In genomic region chr2:134609924-134610498, GRCh38 we compare ENCODE assay signal across 25 cellular contexts.
"Had no signal": no experiment of that assay in that cellular context is flagged by ENCODE, and none has a peak within 500 bp of the region (broad histone marks: within the 10 kb centered on the region; RNA-seq: fewer than 3 reads in every experiment).

No MANE protein-coding gene starts in this region.

- H3K4me1 ChIP-seq: heart left ventricle, left lung, lower lobe of right lung, neural progenitor cell, parathyroid adenoma, prostate gland, stomach, transverse colon had no signal

- H3K79me2 ChIP-seq: parathyroid adenoma had no signal

- DNase-seq: effector CD4-positive, alpha-beta T cell; endodermal cell; erythroblast; foreskin melanocyte; heart left ventricle; hypothalamus; islet precursor cell; left lung; lower lobe of right lung; natural killer cell; nucleus accumbens; stimulated activated CD4-positive, alpha-beta T cell treated with anti-CD3 and anti-CD28 coated beads, Interleukin-2, amount 100 ng/mL, for 24 hours; stimulated activated CD4-positive, alpha-beta T cell treated with anti-CD3 and anti-CD28 coated beads, Interleukin-4, amount 100 ng/mL, for 4 hours; stimulated activated naive B cell treated with anti-CD40 and anti-IgM and Interleukin-4, amounts not matched to agents 10 μg/mL and 1 μg/mL and 100 μg/mL, for 72 hours; stomach; transverse colon had no signal

- H3K9me3 ChIP-seq: prostate gland, transverse colon had no signal

- H3K4me1 Mint-ChIP-seq: endodermal cell; memory B cell; mesothelial cell of epicardium; neural progenitor cell; stimulated activated naive B cell treated with anti-CD40 and anti-IgM and Interleukin-4, amounts not matched to agents 10 μg/mL and 1 μg/mL and 100 μg/mL, for 72 hours had no signal

- H2AFZ ChIP-seq: neural progenitor cell, parathyroid adenoma had no signal

- ATAC-seq: left lung; lower lobe of right lung; natural killer cell; sciatic nerve; stimulated activated naive B cell treated with anti-CD40 and anti-IgM and Interleukin-4, amounts not matched to agents 10 μg/mL and 1 μg/mL and 100 μg/mL, for 72 hours had no signal

- H3K9ac ChIP-seq: neural progenitor cell, parathyroid adenoma had no signal

- H3K4me2 ChIP-seq: neural progenitor cell had no signal

- H3K27ac Mint-ChIP-seq: endodermal cell; memory B cell; mesothelial cell of epicardium; neural progenitor cell; stimulated activated naive B cell treated with anti-CD40 and anti-IgM and Interleukin-4, amounts not matched to agents 10 μg/mL and 1 μg/mL and 100 μg/mL, for 72 hours had no signal

- H3K36me3 ChIP-seq: heart left ventricle, left lung, lower lobe of right lung, neural progenitor cell, prostate gland, stomach, thoracic aorta, transverse colon had no signal

- H3K36me3 Mint-ChIP-seq: neural progenitor cell had no signal

- H3K4me3 Mint-ChIP-seq: endodermal cell; memory B cell; mesothelial cell of epicardium; natural killer cell; neural progenitor cell; stimulated activated naive B cell treated with anti-CD40 and anti-IgM and Interleukin-4, amounts not matched to agents 10 μg/mL and 1 μg/mL and 100 μg/mL, for 72 hours had no signal

- H3K27ac ChIP-seq: coronary artery, heart left ventricle, left lung, lower lobe of right lung, neural progenitor cell, parathyroid adenoma, prostate gland, skin epidermis, stomach, thoracic aorta, transverse colon had no signal

- H3K27me3 ChIP-seq: heart left ventricle, left lung, neural progenitor cell, stomach, transverse colon had no signal

- H3K4me3 ChIP-seq: coronary artery, heart left ventricle, left lung, lower lobe of right lung, neural progenitor cell, prostate gland, skin epidermis, stomach, thoracic aorta, transverse colon had no signal
